In the genomic region with DNA sequence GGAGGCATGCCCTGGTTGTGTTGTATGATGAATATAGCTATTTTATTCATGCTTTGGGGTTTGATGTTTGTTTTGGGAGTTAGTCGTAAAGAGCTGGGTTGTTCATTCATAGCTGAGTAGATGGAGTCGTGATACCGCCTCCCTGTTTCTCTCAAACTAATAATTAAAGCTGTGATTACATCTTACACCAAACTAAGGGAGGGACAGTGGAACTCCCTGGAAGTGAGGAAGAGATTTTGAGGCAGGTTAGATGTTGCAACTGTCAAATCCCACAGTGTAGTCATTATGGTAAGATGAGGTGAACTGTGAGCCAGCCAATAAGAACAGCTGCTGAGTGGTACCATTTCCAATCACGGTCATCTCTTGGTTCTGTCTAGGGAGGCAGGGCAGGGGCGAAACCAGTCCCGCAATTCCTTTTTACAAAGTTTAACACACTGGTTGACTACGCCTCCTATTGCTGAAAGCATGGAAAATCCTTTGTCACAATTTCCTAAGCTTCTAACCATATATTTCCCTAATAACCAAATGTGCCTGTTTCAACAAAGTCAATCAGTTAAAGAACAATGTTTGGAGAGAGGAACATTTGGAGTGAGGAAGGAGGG, we compare ENCODE assay signal across 1 cellular context.
TF ChIP-seq lines count a peak whose summit lies in the region.

No MANE protein-coding gene starts in this region.

TF ChIP-seq in WTC11, 78 proteins besides CTCF, POLR2A, EP300 and RAD21 (continued from another document):
- TF ChIP-seq, protein P1, sequence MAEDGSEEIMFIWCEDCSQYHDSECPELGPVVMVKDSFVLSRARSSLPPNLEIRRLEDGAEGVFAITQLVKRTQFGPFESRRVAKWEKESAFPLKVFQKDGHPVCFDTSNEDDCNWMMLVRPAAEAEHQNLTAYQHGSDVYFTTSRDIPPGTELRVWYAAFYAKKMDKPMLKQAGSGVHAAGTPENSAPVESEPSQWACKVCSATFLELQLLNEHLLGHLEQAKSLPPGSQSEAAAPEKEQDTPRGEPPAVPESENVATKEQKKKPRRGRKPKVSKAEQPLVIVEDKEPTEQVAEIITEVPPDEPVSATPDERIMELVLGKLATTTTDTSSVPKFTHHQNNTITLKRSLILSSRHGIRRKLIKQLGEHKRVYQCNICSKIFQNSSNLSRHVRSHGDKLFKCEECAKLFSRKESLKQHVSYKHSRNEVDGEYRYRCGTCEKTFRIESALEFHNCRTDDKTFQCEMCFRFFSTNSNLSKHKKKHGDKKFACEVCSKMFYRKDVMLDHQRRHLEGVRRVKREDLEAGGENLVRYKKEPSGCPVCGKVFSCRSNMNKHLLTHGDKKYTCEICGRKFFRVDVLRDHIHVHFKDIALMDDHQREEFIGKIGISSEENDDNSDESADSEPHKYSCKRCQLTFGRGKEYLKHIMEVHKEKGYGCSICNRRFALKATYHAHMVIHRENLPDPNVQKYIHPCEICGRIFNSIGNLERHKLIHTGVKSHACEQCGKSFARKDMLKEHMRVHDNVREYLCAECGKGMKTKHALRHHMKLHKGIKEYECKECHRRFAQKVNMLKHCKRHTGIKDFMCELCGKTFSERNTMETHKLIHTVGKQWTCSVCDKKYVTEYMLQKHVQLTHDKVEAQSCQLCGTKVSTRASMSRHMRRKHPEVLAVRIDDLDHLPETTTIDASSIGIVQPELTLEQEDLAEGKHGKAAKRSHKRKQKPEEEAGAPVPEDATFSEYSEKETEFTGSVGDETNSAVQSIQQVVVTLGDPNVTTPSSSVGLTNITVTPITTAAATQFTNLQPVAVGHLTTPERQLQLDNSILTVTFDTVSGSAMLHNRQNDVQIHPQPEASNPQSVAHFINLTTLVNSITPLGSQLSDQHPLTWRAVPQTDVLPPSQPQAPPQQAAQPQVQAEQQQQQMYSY (CRISPR knock-in tag; IDR thresholded peaks at IDR 0.05), result no peak
- TF ChIP-seq ETV6 (CRISPR knock-in tag; IDR thresholded peaks at IDR 0.05) (no peak), JUN (CRISPR knock-in tag; IDR thresholded peaks at IDR 0.05) (no peak), ZNF232 (CRISPR knock-in tag; IDR thresholded peaks at IDR 0.05) (no peak), ZNF423 (CRISPR knock-in tag; IDR thresholded peaks at IDR 0.05) (no peak), GTF2I (CRISPR knock-in tag; conservative IDR thresholded peaks at IDR 0.05) (no peak), JAZF1 (CRISPR knock-in tag; IDR thresholded peaks at IDR 0.05) (no peak), ZNF219 (CRISPR knock-in tag; IDR thresholded peaks at IDR 0.05; ENCODE audit: borderline replicate concordance) (no peak), ESRRA (CRISPR knock-in tag; IDR thresholded peaks at IDR 0.05; ENCODE audit: borderline replicate concordance) (no peak)
- TF ChIP-seq, protein P2, sequence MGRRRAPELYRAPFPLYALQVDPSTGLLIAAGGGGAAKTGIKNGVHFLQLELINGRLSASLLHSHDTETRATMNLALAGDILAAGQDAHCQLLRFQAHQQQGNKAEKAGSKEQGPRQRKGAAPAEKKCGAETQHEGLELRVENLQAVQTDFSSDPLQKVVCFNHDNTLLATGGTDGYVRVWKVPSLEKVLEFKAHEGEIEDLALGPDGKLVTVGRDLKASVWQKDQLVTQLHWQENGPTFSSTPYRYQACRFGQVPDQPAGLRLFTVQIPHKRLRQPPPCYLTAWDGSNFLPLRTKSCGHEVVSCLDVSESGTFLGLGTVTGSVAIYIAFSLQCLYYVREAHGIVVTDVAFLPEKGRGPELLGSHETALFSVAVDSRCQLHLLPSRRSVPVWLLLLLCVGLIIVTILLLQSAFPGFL (CRISPR knock-in tag; IDR thresholded peaks at IDR 0.05; ENCODE audit: borderline replicate concordance), result no peak
- TF ChIP-seq, protein P3, sequence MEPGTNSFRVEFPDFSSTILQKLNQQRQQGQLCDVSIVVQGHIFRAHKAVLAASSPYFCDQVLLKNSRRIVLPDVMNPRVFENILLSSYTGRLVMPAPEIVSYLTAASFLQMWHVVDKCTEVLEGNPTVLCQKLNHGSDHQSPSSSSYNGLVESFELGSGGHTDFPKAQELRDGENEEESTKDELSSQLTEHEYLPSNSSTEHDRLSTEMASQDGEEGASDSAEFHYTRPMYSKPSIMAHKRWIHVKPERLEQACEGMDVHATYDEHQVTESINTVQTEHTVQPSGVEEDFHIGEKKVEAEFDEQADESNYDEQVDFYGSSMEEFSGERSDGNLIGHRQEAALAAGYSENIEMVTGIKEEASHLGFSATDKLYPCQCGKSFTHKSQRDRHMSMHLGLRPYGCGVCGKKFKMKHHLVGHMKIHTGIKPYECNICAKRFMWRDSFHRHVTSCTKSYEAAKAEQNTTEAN (CRISPR knock-in tag; IDR thresholded peaks at IDR 0.05), result no peak
- TF ChIP-seq, protein P4, sequence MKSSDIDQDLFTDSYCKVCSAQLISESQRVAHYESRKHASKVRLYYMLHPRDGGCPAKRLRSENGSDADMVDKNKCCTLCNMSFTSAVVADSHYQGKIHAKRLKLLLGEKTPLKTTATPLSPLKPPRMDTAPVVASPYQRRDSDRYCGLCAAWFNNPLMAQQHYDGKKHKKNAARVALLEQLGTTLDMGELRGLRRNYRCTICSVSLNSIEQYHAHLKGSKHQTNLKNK (CRISPR knock-in tag; IDR thresholded peaks at IDR 0.05), result no peak
TF ChIP-seq in WTC11: peak in this region for 0.
